19 cellular contexts compared by ENCODE assay signal in the genomic region with DNA sequence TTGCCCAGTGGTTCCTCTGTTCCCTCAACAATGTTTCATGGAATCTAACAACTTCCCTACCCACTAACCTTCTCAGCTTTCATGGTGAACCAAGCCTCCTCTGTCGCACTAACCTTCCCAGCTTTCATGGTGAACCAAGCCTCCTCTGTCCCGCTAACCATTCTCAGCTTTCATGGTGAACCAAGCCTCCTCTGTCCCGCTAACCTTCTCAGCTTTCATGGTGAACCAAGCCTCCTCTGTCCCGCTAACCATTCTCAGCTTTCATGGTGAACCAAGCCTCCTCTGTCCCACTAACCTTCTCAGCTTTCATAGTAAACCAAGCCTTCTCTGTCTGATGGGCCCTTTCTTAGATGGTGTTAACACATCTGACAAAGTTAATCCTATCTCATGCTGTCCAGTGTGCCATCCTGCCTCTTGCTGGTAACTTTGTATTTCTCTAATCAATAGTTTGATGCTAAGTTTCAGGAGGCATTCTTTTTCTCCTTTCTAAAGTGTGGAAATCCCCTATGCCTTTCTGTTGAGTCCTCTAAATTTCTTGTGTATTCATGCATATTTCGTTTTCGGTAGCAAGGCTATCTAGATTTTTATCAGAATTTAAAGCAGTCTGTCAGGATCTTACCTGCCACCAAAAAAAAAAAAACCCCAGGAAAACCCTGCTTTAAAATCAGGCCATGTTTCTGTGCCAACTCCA. TPM values are rescaled to one million over a fixed set of nuclear protein-coding genes. Genes with fewer than 3 reads are reported as not detected.
A peak's percentile ranks its signal among the peaks of the same experiment; 100 is the strongest.
DNase-seq lines count a peak whose midpoint lies in the region; TF ChIP-seq lines count a peak whose summit lies in the region.
"Had no signal": no experiment of that assay in that cellular context is flagged by ENCODE, and none has a peak within 500 bp of the region (broad histone marks: within the 10 kb centered on the region; RNA-seq: fewer than 3 reads in every experiment).

No MANE protein-coding gene starts in this region.

- no peak overlapping the region for H3K4me2 ChIP-seq in hepatocyte
- no peak overlapping the region for H3K4me2 ChIP-seq in Karpas-422 (ENCODE audit: low read depth, low read length, poor library complexity, severe bottlenecking)

- WGBS in hepatocyte (ENCODE audit: low lambda C conversion rate, missing lambda C conversion rate) = 95% methylated on average over 6 of the region's 6 CpGs

- H3K4me3 Mint-ChIP-seq in activated CD4-positive, alpha-beta T cell treated with anti-CD3 and anti-CD28 coated beads, Interleukin-2, amount 10 ng/mL, durations not matched to agents 7 days and 5 days = no peak overlapping the region
- H3K4me3 Mint-ChIP-seq in T-helper 2 cell treated with Interferon-gamma antibody and Interleukin-4, amounts not matched to agents 5 μg/mL and 100 μg/mL, for 36 hours = no peak overlapping the region
- H3K4me3 Mint-ChIP-seq: HFFc6 had no signal

- TF ChIP-seq CTCF in GM12865 (IDR thresholded peaks at IDR 0.05; ENCODE audit: insufficient read depth, low read depth, low read length, missing control alignments) (no peak), hepatocyte (IDR thresholded peaks at IDR 0.05; ENCODE audit: poor library complexity) (no peak)

- H3K9ac ChIP-seq in Karpas-422 (ENCODE audit: low read length) = no peak overlapping the region

- H3K27me3 Mint-ChIP-seq in activated CD4-positive, alpha-beta T cell treated with anti-CD3 and anti-CD28 coated beads, Interleukin-2, amount 10 ng/mL, durations not matched to agents 7 days and 5 days = no peaks in the 10 kb centered on the region
- no peaks in the 10 kb centered on the region for H3K27me3 Mint-ChIP-seq in T-helper 2 cell treated with Interferon-gamma antibody and Interleukin-4, amounts not matched to agents 5 μg/mL and 100 μg/mL, for 36 hours (ENCODE audit: low read depth)

- peak overlapping the region; percentile 32 for H3K27ac Mint-ChIP-seq in activated CD4-positive, alpha-beta T cell treated with anti-CD3 and anti-CD28 coated beads, Interleukin-2, amount 10 ng/mL, durations not matched to agents 7 days and 5 days
- H3K27ac Mint-ChIP-seq in T-helper 2 cell treated with Interferon-gamma antibody and Interleukin-4, amounts not matched to agents 5 μg/mL and 100 μg/mL, for 36 hours = peak overlapping the region; percentile 24
- H3K27ac Mint-ChIP-seq: HFFc6 had no signal

- POLR2A ChIA-PET in activated CD4-positive, alpha-beta T cell treated with anti-CD3 and anti-CD28 coated beads, Interleukin-2, amount 10 ng/mL, durations not matched to agents 7 days and 5 days (lab: Charles Lee) = no interaction called here

- H3K36me3 ChIP-seq in hepatocyte (replicated peaks; ENCODE audit: insufficient read depth, low read depth) = no peaks in the 10 kb centered on the region
- H3K36me3 ChIP-seq in Karpas-422 (ENCODE audit: insufficient read depth, low read length) = peaks cover 50% of the 10 kb centered on the region

- CTCF ChIA-PET in activated CD4-positive, alpha-beta T cell treated with anti-CD3 and anti-CD28 coated beads, Interleukin-2, amount 10 ng/mL, durations not matched to agents 7 days and 5 days (lab: Charles Lee) = no interaction called here

- H3K9me3 ChIP-seq in hepatocyte (ENCODE audit: low read depth) (no peaks in the 10 kb centered on the region), Karpas-422 (ENCODE audit: low read length) (no peaks in the 10 kb centered on the region)
- H3K9me3 ChIP-seq: MG63 had no signal

- H2AFZ ChIP-seq in hepatocyte = no peak overlapping the region
- no peak overlapping the region for H2AFZ ChIP-seq in Karpas-422 (ENCODE audit: low read length)

- no peaks in the 10 kb centered on the region for H3K79me2 ChIP-seq in hepatocyte
- no peaks in the 10 kb centered on the region for H3K79me2 ChIP-seq in Karpas-422 (ENCODE audit: low read length)

- DNase-seq in activated CD4-positive, alpha-beta T cell treated with anti-CD3 and anti-CD28 coated beads, Interleukin-2, amount 10 ng/mL, durations not matched to agents 7 days and 5 days = no peak
- DNase-seq in activated CD4-positive, alpha-beta T cell treated with anti-CD3 and anti-CD28 coated beads for 1 hour = no peak
- DNase-seq in GM12865 (ENCODE audit: low read depth) (peak; percentile 28), left kidney (ENCODE audit: low read depth, low spot score) (peak; percentile 12), hepatocyte (ENCODE audit: low spot score) (no peak), NCI-H146 (lab: John Stamatoyannopoulos, UW) (no peak), Karpas-422 (no peak)
- DNase-seq in T-helper 2 cell treated with Interferon-gamma antibody and Interleukin-4, amounts not matched to agents 5 μg/mL and 100 μg/mL, for 36 hours (ENCODE audit: low spot score) = no peak
- DNase-seq: COR-L47, DMS153, HFFc6, KG1, MG63, NCI-H1092 treated with DMSO at 0.1 percent for 48 hours, NCI-H187, NCI-H2171, NCI-H446 treated with DMSO at 0.1 percent for 48 hours, SIG-M5 had no signal

- no peaks in the 10 kb centered on the region for H3K9me3 Mint-ChIP-seq in activated CD4-positive, alpha-beta T cell treated with anti-CD3 and anti-CD28 coated beads, Interleukin-2, amount 10 ng/mL, durations not matched to agents 7 days and 5 days
- H3K9me3 Mint-ChIP-seq in T-helper 2 cell treated with Interferon-gamma antibody and Interleukin-4, amounts not matched to agents 5 μg/mL and 100 μg/mL, for 36 hours = no peaks in the 10 kb centered on the region
- H3K9me3 Mint-ChIP-seq: HFFc6 had no signal

- H3K4me1 ChIP-seq in hepatocyte (ENCODE audit: insufficient read depth) (no peaks in the 10 kb centered on the region), Karpas-422 (ENCODE audit: low read length) (no peaks in the 10 kb centered on the region)

- H3K27ac ChIP-seq in hepatocyte (no peak overlapping the region), Karpas-422 (ENCODE audit: low read length) (no peak overlapping the region)
- H3K27ac ChIP-seq: C4-2B had no signal

- peaks cover 56% of the 10 kb centered on the region for H3K36me3 Mint-ChIP-seq in activated CD4-positive, alpha-beta T cell treated with anti-CD3 and anti-CD28 coated beads, Interleukin-2, amount 10 ng/mL, durations not matched to agents 7 days and 5 days (ENCODE audit: low read depth)
- H3K36me3 Mint-ChIP-seq in T-helper 2 cell treated with Interferon-gamma antibody and Interleukin-4, amounts not matched to agents 5 μg/mL and 100 μg/mL, for 36 hours (ENCODE audit: low read depth) = peaks cover 59% of the 10 kb centered on the region

- H3K9me2 ChIP-seq in hepatocyte (replicated peaks; ENCODE audit: insufficient read depth) (no peaks in the 10 kb centered on the region), Karpas-422 (replicated peaks; ENCODE audit: insufficient read depth, low read length) (no peaks in the 10 kb centered on the region)

- H3K27me3 ChIP-seq in hepatocyte = no peaks in the 10 kb centered on the region
- no peaks in the 10 kb centered on the region for H3K27me3 ChIP-seq in Karpas-422 (ENCODE audit: low read length)
- H3K27me3 ChIP-seq: MG63 had no signal

- H3K4me3 ChIP-seq in GM12865 (ENCODE audit: low read depth, low read length) = no peak overlapping the region
- H3K4me3 ChIP-seq in hepatocyte = no peak overlapping the region
- no peak overlapping the region for H3K4me3 ChIP-seq in Karpas-422 (ENCODE audit: low read length)
- H3K4me3 ChIP-seq: MG63 had no signal

- no peaks in the 10 kb centered on the region for H3K4me1 Mint-ChIP-seq in activated CD4-positive, alpha-beta T cell treated with anti-CD3 and anti-CD28 coated beads, Interleukin-2, amount 10 ng/mL, durations not matched to agents 7 days and 5 days
- H3K4me1 Mint-ChIP-seq in T-helper 2 cell treated with Interferon-gamma antibody and Interleukin-4, amounts not matched to agents 5 μg/mL and 100 μg/mL, for 36 hours (ENCODE audit: low read depth) = peaks cover 2% of the 10 kb centered on the region

- H4K20me1 ChIP-seq in hepatocyte (ENCODE audit: insufficient read depth, poor library complexity, severe bottlenecking) (no peaks in the 10 kb centered on the region), Karpas-422 (ENCODE audit: insufficient read depth, low read depth, low read length) (no peaks in the 10 kb centered on the region)

RNA-seq across cellular contexts. Expression of a gene that starts 26.8 kb away (rescaled TPM):
- total RNA-seq in activated CD4-positive, alpha-beta T cell treated with anti-CD3 and anti-CD28 coated beads, Interleukin-2, amount 10 ng/mL, durations not matched to agents 7 days and 5 days = not detected
- 0.28 and 0.47 TPM in 2 replicates for total RNA-seq in hepatocyte
- polyA plus RNA-seq in hepatocyte = 0.15 and 0.58 TPM in 2 replicates
- total RNA-seq in Karpas-422 (2014; rRNA removed; shearing (Covaris generic); ENCODE audit: low replicate concordance) = not detected in 2 replicates
- total RNA-seq: HFFc6 had no signal

Comparison
In these comparisons a context has a peak if more than half of its experiments do, and no peak if none do; other contexts are left out.
1. DNase-seq: peak in GM12865 (single experiment) and left kidney (single experiment); none in activated CD4-positive, alpha-beta T cell treated with anti-CD3 and anti-CD28 coated beads, Interleukin-2, amount 10 ng/mL, durations not matched to agents 7 days and 5 days (single experiment), activated CD4-positive, alpha-beta T cell treated with anti-CD3 and anti-CD28 coated beads for 1 hour (single experiment), T-helper 2 cell treated with Interferon-gamma antibody and Interleukin-4, amounts not matched to agents 5 μg/mL and 100 μg/mL, for 36 hours (single experiment), hepatocyte (single experiment), NCI-H146 (single experiment) and Karpas-422 (single experiment).